29 cellular contexts compared by ENCODE assay signal in the genomic region with DNA sequence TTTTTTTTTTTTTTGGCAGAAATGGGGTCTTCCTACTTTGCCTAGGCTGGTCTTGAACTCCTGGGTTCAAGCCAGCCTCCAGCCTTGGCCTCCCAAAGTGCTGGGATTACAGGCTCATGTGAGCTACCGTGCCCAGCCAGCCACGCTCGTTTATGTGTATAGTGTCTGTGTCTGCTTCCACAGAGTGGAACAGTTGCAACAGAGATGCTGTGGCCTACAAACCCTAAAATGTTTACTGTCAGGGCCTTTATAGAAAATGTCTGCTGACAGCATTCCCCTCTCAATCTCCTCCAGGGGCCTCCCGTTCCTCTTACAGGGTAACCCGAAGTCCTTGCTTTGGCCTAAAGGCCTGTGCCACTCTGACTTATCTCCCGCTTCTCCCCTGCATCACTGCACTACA.
"Had no signal": no experiment of that assay in that cellular context is flagged by ENCODE, and none has a peak within 500 bp of the region (broad histone marks: within the 10 kb centered on the region; RNA-seq: fewer than 3 reads in every experiment).

No MANE protein-coding gene starts in this region.

- H3K4me1 Mint-ChIP-seq: activated CD4-positive, alpha-beta T cell treated with anti-CD3 and anti-CD28 coated beads for 36 hours; activated CD4-positive, alpha-beta T cell treated with anti-CD3 and anti-CD28 coated beads, Interleukin-2, amount 10 ng/mL, durations not matched to agents 24 days and 14 days; activated naive CD8-positive, alpha-beta T cell treated with anti-CD3 and anti-CD28 coated beads for 36 hours had no signal

- H3K9me3 Mint-ChIP-seq: activated CD4-positive, alpha-beta memory T cell treated with anti-CD3 and anti-CD28 coated beads for 36 hours; activated CD4-positive, alpha-beta T cell treated with anti-CD3 and anti-CD28 coated beads, Interleukin-2, amount 10 ng/mL, durations not matched to agents 24 days and 14 days; activated naive CD8-positive, alpha-beta T cell treated with anti-CD3 and anti-CD28 coated beads for 36 hours; activated naive CD8-positive, alpha-beta T cell treated with anti-CD3 and anti-CD28 coated beads, Interleukin-2, amount 50 U/mL, for 24 hours; activated T-helper 1 cell treated with anti-CD3 and anti-CD28 coated beads, Interleukin-12 subunit alpha, Interleukin-12 subunit beta, Interleukin-2, Interleukin-4 antibody, amounts not matched to agents 30 ng/mL and 10 ng/mL and 1 ng/mL, durations not matched to agents 14 hours and 24 hours and 36 hours; activated T-helper 2 cell treated with anti-CD3 and anti-CD28 coated beads, Interferon-gamma antibody, Interleukin-2, Interleukin-4, amounts not matched to agents 10 μg/mL and 5 μg/mL and 100 μg/mL, durations not matched to agents 14 hours and 24 hours and 36 hours; T-helper 2 cell treated with Interferon-gamma antibody and Interleukin-4, amounts not matched to agents 5 μg/mL and 100 μg/mL, for 36 hours had no signal

- H3K27ac ChIP-seq: adrenal gland, body of pancreas, epithelial cell of prostate, esophagus squamous epithelium, gastroesophageal sphincter had no signal

- ATAC-seq: activated CD4-positive, alpha-beta T cell treated with anti-CD3 and anti-CD28 coated beads for 36 hours; activated naive CD8-positive, alpha-beta T cell treated with anti-CD3 and anti-CD28 coated beads, Interleukin-2, amount 50 U/mL, for 24 hours; body of pancreas; gastroesophageal sphincter; SK-N-SH treated with all-trans-retinoic acid at 6 μM for 48 hours; T-helper 17 cell had no signal

- H3K36me3 Mint-ChIP-seq: activated CD4-positive, alpha-beta memory T cell treated with anti-CD3 and anti-CD28 coated beads for 36 hours; activated naive CD8-positive, alpha-beta T cell treated with anti-CD3 and anti-CD28 coated beads for 36 hours had no signal

- H3K27ac Mint-ChIP-seq: activated CD4-positive, alpha-beta memory T cell treated with anti-CD3 and anti-CD28 coated beads for 36 hours; activated CD4-positive, alpha-beta T cell treated with anti-CD3 and anti-CD28 coated beads for 36 hours; activated CD4-positive, alpha-beta T cell treated with anti-CD3 and anti-CD28 coated beads, Interleukin-2, amount 10 ng/mL, durations not matched to agents 24 days and 14 days; activated naive CD8-positive, alpha-beta T cell treated with anti-CD3 and anti-CD28 coated beads for 36 hours; activated naive CD8-positive, alpha-beta T cell treated with anti-CD3 and anti-CD28 coated beads, Interleukin-2, amount 50 U/mL, for 24 hours; activated T-helper 1 cell treated with anti-CD3 and anti-CD28 coated beads, Interleukin-12 subunit alpha, Interleukin-12 subunit beta, Interleukin-2, Interleukin-4 antibody, amounts not matched to agents 30 ng/mL and 10 ng/mL and 1 ng/mL, durations not matched to agents 14 hours and 24 hours and 36 hours; activated T-helper 2 cell treated with anti-CD3 and anti-CD28 coated beads, Interferon-gamma antibody, Interleukin-2, Interleukin-4, amounts not matched to agents 10 μg/mL and 5 μg/mL and 100 μg/mL, durations not matched to agents 14 hours and 24 hours and 36 hours; T-helper 17 cell; T-helper 2 cell treated with Interferon-gamma antibody and Interleukin-4, amounts not matched to agents 5 μg/mL and 100 μg/mL, for 36 hours had no signal

- DNase-seq: activated CD4-positive, alpha-beta memory T cell treated with anti-CD3 and anti-CD28 coated beads for 36 hours; activated CD4-positive, alpha-beta T cell treated with anti-CD3 and anti-CD28 coated beads for 36 hours; activated CD4-positive, alpha-beta T cell treated with anti-CD3 and anti-CD28 coated beads, Interleukin-2, amount 10 ng/mL, durations not matched to agents 24 days and 14 days; activated CD4-positive, CD25-positive, alpha-beta regulatory T cell; activated CD4-positive, CD25-positive, alpha-beta regulatory T cell treated with anti-CD3 and anti-CD28 coated beads, Interleukin-2, amount 50 U/mL, for 72 hours; activated gamma-delta T cell treated with Interleukin-2 at 50 U/mL for 16 hours; activated naive CD4-positive, alpha-beta T cell treated with anti-CD3 and anti-CD28 coated beads, Interleukin-2, amount 50 U/mL, for 16 hours; activated naive CD4-positive, alpha-beta T cell treated with Interleukin-2 at 50 U/mL for 16 hours; activated naive CD8-positive, alpha-beta T cell treated with anti-CD3 and anti-CD28 coated beads for 36 hours; activated naive CD8-positive, alpha-beta T cell treated with anti-CD3 and anti-CD28 coated beads, Interleukin-2, amount 50 U/mL, for 24 hours; activated T-cell treated with anti-CD3 and anti-CD28 coated beads, Interleukin-2, amount 50 U/mL, for 1 hour; activated T-cell treated with anti-CD3 and anti-CD28 coated beads, Interleukin-2, amount 50 U/mL, for 48 hours; adrenal gland; amygdala; aorta; body of pancreas; caudate nucleus; effector CD8-positive, alpha-beta T cell; esophagus squamous epithelium; foreskin melanocyte; T-helper 1 cell; T-helper 17 cell; T1000 had no signal

- H3K4me3 Mint-ChIP-seq: activated CD4-positive, alpha-beta memory T cell treated with anti-CD3 and anti-CD28 coated beads for 36 hours; activated CD4-positive, alpha-beta T cell treated with anti-CD3 and anti-CD28 coated beads for 36 hours; activated CD4-positive, alpha-beta T cell treated with anti-CD3 and anti-CD28 coated beads, Interleukin-2, amount 10 ng/mL, durations not matched to agents 24 days and 14 days; activated naive CD8-positive, alpha-beta T cell treated with anti-CD3 and anti-CD28 coated beads for 36 hours; activated naive CD8-positive, alpha-beta T cell treated with anti-CD3 and anti-CD28 coated beads, Interleukin-2, amount 50 U/mL, for 24 hours; activated T-helper 1 cell treated with anti-CD3 and anti-CD28 coated beads, Interleukin-12 subunit alpha, Interleukin-12 subunit beta, Interleukin-2, Interleukin-4 antibody, amounts not matched to agents 30 ng/mL and 10 ng/mL and 1 ng/mL, durations not matched to agents 14 hours and 24 hours and 36 hours; T-helper 17 cell; T-helper 2 cell treated with Interferon-gamma antibody and Interleukin-4, amounts not matched to agents 5 μg/mL and 100 μg/mL, for 36 hours had no signal
